In the genomic region with DNA sequence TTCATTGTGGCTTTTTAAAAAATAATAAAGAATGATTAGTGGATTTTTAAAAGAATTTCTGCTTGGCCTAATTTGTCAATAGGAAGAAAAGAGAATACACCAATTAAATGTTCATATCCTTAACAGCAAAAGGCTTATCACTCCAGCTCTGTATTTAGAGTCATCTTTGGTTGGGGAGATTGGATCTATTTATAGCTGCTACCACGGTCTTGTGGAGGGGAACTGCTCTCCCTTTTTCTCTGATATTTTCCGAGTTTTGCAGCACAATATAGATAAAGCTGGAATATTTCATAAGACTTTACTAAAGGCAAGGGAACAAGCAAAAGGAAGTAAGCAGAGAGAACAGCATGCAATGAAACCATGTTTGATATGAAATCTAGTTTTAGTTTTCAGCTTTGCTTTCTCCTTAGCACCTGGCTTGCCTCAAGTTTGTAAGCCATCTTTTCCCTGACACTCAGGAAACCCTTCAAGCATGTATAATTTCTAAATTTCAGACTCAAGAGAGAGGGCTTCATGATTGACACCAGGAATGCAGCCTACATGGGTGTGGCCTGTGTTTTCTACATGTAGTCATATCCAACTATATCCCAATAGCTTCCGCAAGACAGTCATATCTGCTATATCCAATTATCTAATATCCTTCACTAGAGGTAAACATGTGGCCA, we compare ENCODE assay signal across 11 cellular contexts. TPM values are rescaled to one million over a fixed set of nuclear protein-coding genes. Genes with fewer than 3 reads are reported as not detected.
DNase-seq lines count a peak whose midpoint lies in the region; ATAC-seq lines count a peak whose summit lies in the region.
"Had no signal": no experiment of that assay in that cellular context is flagged by ENCODE, and none has a peak within 500 bp of the region (broad histone marks: within the 10 kb centered on the region; RNA-seq: fewer than 3 reads in every experiment).

No MANE protein-coding gene starts in this region.

- H3K36me3 Mint-ChIP-seq in stimulated activated memory B cell treated with anti-CD40 and anti-IgM and Interleukin-4, amounts not matched to agents 10 μg/mL and 1 μg/mL and 100 μg/mL, for 72 hours: peaks cover 63% of the 10 kb centered on the region

- DNase-seq in left ventricle myocardium superior: no peak
- no peak for DNase-seq in NCI-H345 treated with DMSO at 0.1 percent for 48 hours (lab: John Stamatoyannopoulos, UW; ENCODE audit: unreplicated experiment)
- DNase-seq in stimulated activated CD4-positive, alpha-beta T cell treated with anti-CD3 and anti-CD28 coated beads, Interleukin-1b, Interleukin-23, amount 100 ng/mL, for 48 hours: no peak
- DNase-seq: activated effector memory CD4-positive, alpha-beta T cell treated with Interleukin-2 at 50 U/mL for 16 hours; COR-L47; NCI-H510A treated with DMSO at 0.1 percent for 48 hours had no signal

- no peaks in the 10 kb centered on the region for H3K9me3 Mint-ChIP-seq in stimulated activated memory B cell treated with anti-CD40 and anti-IgM and Interleukin-4, amounts not matched to agents 10 μg/mL and 1 μg/mL and 100 μg/mL, for 72 hours
- H3K9me3 Mint-ChIP-seq: central memory CD8-positive, alpha-beta T cell had no signal

- H3K27ac Mint-ChIP-seq in stimulated activated memory B cell treated with anti-CD40 and anti-IgM and Interleukin-4, amounts not matched to agents 10 μg/mL and 1 μg/mL and 100 μg/mL, for 72 hours: no peak overlapping the region

- no peak overlapping the region for H3K4me3 Mint-ChIP-seq in stimulated activated memory B cell treated with anti-CD40 and anti-IgM and Interleukin-4, amounts not matched to agents 10 μg/mL and 1 μg/mL and 100 μg/mL, for 72 hours
- H3K4me3 Mint-ChIP-seq: central memory CD8-positive, alpha-beta T cell had no signal

- peaks cover 2% of the 10 kb centered on the region for H3K4me1 Mint-ChIP-seq in stimulated activated memory B cell treated with anti-CD40 and anti-IgM and Interleukin-4, amounts not matched to agents 10 μg/mL and 1 μg/mL and 100 μg/mL, for 72 hours
- H3K4me1 Mint-ChIP-seq: central memory CD8-positive, alpha-beta T cell had no signal

- no peaks in the 10 kb centered on the region for H3K27me3 Mint-ChIP-seq in stimulated activated memory B cell treated with anti-CD40 and anti-IgM and Interleukin-4, amounts not matched to agents 10 μg/mL and 1 μg/mL and 100 μg/mL, for 72 hours
- H3K27me3 Mint-ChIP-seq: central memory CD8-positive, alpha-beta T cell had no signal

- intact Hi-C loops in left ventricle myocardium superior (cut with micrococcal nuclease): no loop called here

- ATAC-seq in GM19023 (IDR thresholded peaks at IDR 0.05; ENCODE audit: unreplicated experiment) (peak; percentile 76), GM21723 (IDR thresholded peaks at IDR 0.05; ENCODE audit: unreplicated experiment) (peak; percentile 83), HG03354 (IDR thresholded peaks at IDR 0.05; ENCODE audit: poor library complexity, severe bottlenecking, unreplicated experiment) (peak; percentile 73), left ventricle myocardium superior (peak; percentile 63)
- no peak for ATAC-seq in stimulated activated memory B cell treated with anti-CD40 and anti-IgM and Interleukin-4, amounts not matched to agents 10 μg/mL and 1 μg/mL and 100 μg/mL, for 72 hours

RNA-seq across cellular contexts. Expression of gene BRMS1L, which starts 35.2 kb away (rescaled TPM):
- total RNA-seq in left ventricle myocardium superior: 13.0 TPM

RNA-seq across cellular contexts. Expression of gene RALGAPA1, which starts 52.2 kb away (rescaled TPM):
- 31.8 TPM for total RNA-seq in left ventricle myocardium superior
